Comparison of ENCODE assay signal across 18 cellular contexts in the genomic region with DNA sequence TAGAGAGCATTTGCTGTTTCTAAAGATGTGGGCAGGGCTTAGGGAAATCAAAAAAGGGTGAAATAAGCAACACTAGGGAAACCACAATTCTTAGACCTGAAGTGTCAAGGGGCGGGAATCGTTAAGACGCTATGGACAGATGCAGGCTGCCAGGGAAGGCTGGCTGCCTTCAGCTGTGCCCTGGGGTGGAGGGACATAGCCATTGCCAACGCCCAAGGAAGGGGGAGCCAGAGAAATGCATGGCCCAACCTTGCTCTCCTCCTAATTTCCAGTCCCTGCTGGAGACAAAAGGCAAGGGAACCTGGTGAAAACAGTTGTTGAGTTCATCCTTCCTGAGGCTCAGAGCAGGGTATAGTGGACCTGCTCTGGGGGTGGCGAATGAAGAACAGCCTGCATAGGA.
DNase-seq lines count a peak whose midpoint lies in the region; ATAC-seq and TF ChIP-seq lines count a peak whose summit lies in the region.
"Had no signal": no experiment of that assay in that cellular context is flagged by ENCODE, and none has a peak within 500 bp of the region (broad histone marks: within the 10 kb centered on the region; RNA-seq: fewer than 3 reads in every experiment).

No MANE protein-coding gene starts in this region.

- peaks cover 13% of the 10 kb centered on the region for H3K4me1 Mint-ChIP-seq in stimulated activated naive CD8-positive, alpha-beta T cell treated with anti-CD3 and anti-CD28 coated beads, Interleukin-15, amount 100 ng/mL, for 72 hours
- H3K4me1 Mint-ChIP-seq in endodermal cell = peaks cover 31% of the 10 kb centered on the region
- peaks cover 21% of the 10 kb centered on the region in 2 donors for H3K4me1 Mint-ChIP-seq in stimulated activated naive B cell treated with anti-CD40 and anti-IgM and Interleukin-4, amounts not matched to agents 10 μg/mL and 1 μg/mL and 100 μg/mL, for 72 hours

- H3K9me3 ChIP-seq in Karpas-422 (ENCODE audit: low read length) (no peaks in the 10 kb centered on the region), endodermal cell (ENCODE audit: control insufficient read depth, low read length) (no peaks in the 10 kb centered on the region)
- H3K9me3 ChIP-seq: A549, MG63, SJSA1 had no signal

- no peak overlapping the region for H3K27ac ChIP-seq in Karpas-422 (ENCODE audit: low read length)
- H3K27ac ChIP-seq in endodermal cell (ENCODE audit: low read depth, low read length) = no peak overlapping the region
- H3K27ac ChIP-seq: A549, SJSA1 had no signal

- no peaks in the 10 kb centered on the region for H3K79me2 ChIP-seq in Karpas-422 (ENCODE audit: low read length)

- no peak overlapping the region for H3K9ac ChIP-seq in Karpas-422 (ENCODE audit: low read length)
- no peak overlapping the region for H3K9ac ChIP-seq in endodermal cell (ENCODE audit: extremely low read depth, low read length, poor library complexity, severe bottlenecking)

- H3K4me1 ChIP-seq in Karpas-422 (ENCODE audit: low read length) (peaks cover 10% of the 10 kb centered on the region), endodermal cell (ENCODE audit: control insufficient read depth, insufficient read depth, low read length) (no peaks in the 10 kb centered on the region)
- H3K4me1 ChIP-seq: A549, SJSA1 had no signal

- no peaks in the 10 kb centered on the region for H3K9me3 Mint-ChIP-seq in stimulated activated naive CD8-positive, alpha-beta T cell treated with anti-CD3 and anti-CD28 coated beads, Interleukin-15, amount 100 ng/mL, for 72 hours
- H3K9me3 Mint-ChIP-seq in endodermal cell = no peaks in the 10 kb centered on the region
- H3K9me3 Mint-ChIP-seq in stimulated activated naive B cell treated with anti-CD40 and anti-IgM and Interleukin-4, amounts not matched to agents 10 μg/mL and 1 μg/mL and 100 μg/mL, for 72 hours = no peaks in the 10 kb centered on the region
- H3K9me3 Mint-ChIP-seq: HFFc6 had no signal

- no peaks in the 10 kb centered on the region for H3K9me2 ChIP-seq in Karpas-422 (replicated peaks; ENCODE audit: insufficient read depth, low read length)

- H3K4me2 ChIP-seq in Karpas-422 (ENCODE audit: low read depth, low read length, poor library complexity, severe bottlenecking) = no peak overlapping the region
- H3K4me2 ChIP-seq: A549 had no signal

- no peaks in the 10 kb centered on the region for H3K36me3 Mint-ChIP-seq in endodermal cell (ENCODE audit: low read depth)
- no peaks in the 10 kb centered on the region for H3K36me3 Mint-ChIP-seq in stimulated activated naive B cell treated with anti-CD40 and anti-IgM and Interleukin-4, amounts not matched to agents 10 μg/mL and 1 μg/mL and 100 μg/mL, for 72 hours
- H3K36me3 Mint-ChIP-seq: CD14-positive monocyte had no signal

- H3K4me3 Mint-ChIP-seq in stimulated activated naive CD8-positive, alpha-beta T cell treated with anti-CD3 and anti-CD28 coated beads, Interleukin-15, amount 100 ng/mL, for 72 hours = no peak overlapping the region
- H3K4me3 Mint-ChIP-seq in endodermal cell = no peak overlapping the region
- H3K4me3 Mint-ChIP-seq in stimulated activated naive B cell treated with anti-CD40 and anti-IgM and Interleukin-4, amounts not matched to agents 10 μg/mL and 1 μg/mL and 100 μg/mL, for 72 hours = no peak overlapping the region
- H3K4me3 Mint-ChIP-seq: B cell, CD14-positive monocyte, HFFc6 had no signal

- no peak overlapping the region for H3K27ac Mint-ChIP-seq in stimulated activated naive CD8-positive, alpha-beta T cell treated with anti-CD3 and anti-CD28 coated beads, Interleukin-15, amount 100 ng/mL, for 72 hours
- H3K27ac Mint-ChIP-seq in endodermal cell = no peak overlapping the region
- H3K27ac Mint-ChIP-seq in stimulated activated naive B cell treated with anti-CD40 and anti-IgM and Interleukin-4, amounts not matched to agents 10 μg/mL and 1 μg/mL and 100 μg/mL, for 72 hours = no peak overlapping the region
- H3K27ac Mint-ChIP-seq: B cell, CD14-positive monocyte, HFFc6 had no signal

- 17 to 67% methylated on average over 1 to 5 of the region's 5 CpGs for WGBS in endodermal cell (ENCODE audit: insufficient coverage in 1 of 2, insufficient read length in 1 of 2), 2 experiments

- peaks cover 6% of the 10 kb centered on the region; the same call in 1 of the 2 replicates for H4K20me1 ChIP-seq in Karpas-422 (ENCODE audit: insufficient read depth, low read depth, low read length)

- no peak for DNase-seq in stimulated activated naive CD8-positive, alpha-beta T cell treated with anti-CD3 and anti-CD28 coated beads, Interleukin-15, amount 100 ng/mL, for 72 hours
- DNase-seq in stimulated activated naive CD8-positive, alpha-beta T cell treated with anti-CD3 and anti-CD28 coated beads, Interleukin-15, Interleukin-2, amounts not matched to agents 100 U/mL and 50 U/mL, for 24 hours = no peak
- DNase-seq in Karpas-422 (peak; percentile 67), endodermal cell (peak; percentile 77), NAMALWA (ENCODE audit: low spot score) (no peak)
- no peak for DNase-seq in stimulated activated naive B cell treated with anti-CD40 and anti-IgM and Interleukin-4, amounts not matched to agents 10 μg/mL and 1 μg/mL and 100 μg/mL, for 72 hours
- DNase-seq: GF-D8, HFFc6, MG63, NCI-H1417 treated with DMSO at 0.1 percent for 48 hours, NCI-H2171 had no signal

- TF ChIP-seq CTCF in endodermal cell (conservative IDR thresholded peaks at IDR 0.05) = no peak

- no peak overlapping the region for H2AFZ ChIP-seq in Karpas-422 (ENCODE audit: low read length)

- ATAC-seq in stimulated activated naive CD8-positive, alpha-beta T cell treated with anti-CD3 and anti-CD28 coated beads, Interleukin-15, amount 100 ng/mL, for 72 hours = peak; percentile 20
- ATAC-seq in stimulated activated naive CD8-positive, alpha-beta T cell treated with anti-CD3 and anti-CD28 coated beads, Interleukin-15, Interleukin-2, amounts not matched to agents 100 U/mL and 50 U/mL, for 24 hours = no peak
- peak; percentile 29 to 32 for ATAC-seq in stimulated activated naive B cell treated with anti-CD40 and anti-IgM and Interleukin-4, amounts not matched to agents 10 μg/mL and 1 μg/mL and 100 μg/mL, for 72 hours (replicated peaks)
- no peak for ATAC-seq in HG03135 (IDR thresholded peaks at IDR 0.05; ENCODE audit: unreplicated experiment)
- ATAC-seq in HG03045 (IDR thresholded peaks at IDR 0.05; ENCODE audit: unreplicated experiment) = no peak
- ATAC-seq: Right ventricle myocardium inferior had no signal

- H3K36me3 ChIP-seq in Karpas-422 (ENCODE audit: insufficient read depth, low read length) (no peaks in the 10 kb centered on the region), endodermal cell (ENCODE audit: control insufficient read depth, insufficient read depth, low read length) (no peaks in the 10 kb centered on the region)
- H3K36me3 ChIP-seq: MG63, SJSA1 had no signal

- H3K4me3 ChIP-seq in Karpas-422 (ENCODE audit: low read length) (no peak overlapping the region), endodermal cell (ENCODE audit: low read length) (no peak overlapping the region)
- H3K4me3 ChIP-seq: A549, MG63, SJSA1 had no signal

- no peaks in the 10 kb centered on the region for H3K27me3 Mint-ChIP-seq in stimulated activated naive CD8-positive, alpha-beta T cell treated with anti-CD3 and anti-CD28 coated beads, Interleukin-15, amount 100 ng/mL, for 72 hours
- peaks cover 21% of the 10 kb centered on the region for H3K27me3 Mint-ChIP-seq in endodermal cell (ENCODE audit: insufficient read depth)
- peaks cover 42 to 65% of the 10 kb centered on the region in 2 donors for H3K27me3 Mint-ChIP-seq in stimulated activated naive B cell treated with anti-CD40 and anti-IgM and Interleukin-4, amounts not matched to agents 10 μg/mL and 1 μg/mL and 100 μg/mL, for 72 hours

- no peaks in the 10 kb centered on the region for H3K27me3 ChIP-seq in Karpas-422 (ENCODE audit: low read length)
- peaks cover 15% of the 10 kb centered on the region for H3K27me3 ChIP-seq in endodermal cell (ENCODE audit: control insufficient read depth, insufficient read depth, low read length, poor library complexity, severe bottlenecking)
- H3K27me3 ChIP-seq: MG63, SJSA1 had no signal

Comparison
In these comparisons a context has a peak if more than half of its experiments do, and no peak if none do; other contexts are left out.
1. ATAC-seq: peak in stimulated activated naive CD8-positive, alpha-beta T cell treated with anti-CD3 and anti-CD28 coated beads, Interleukin-15, amount 100 ng/mL, for 72 hours (single experiment) and stimulated activated naive B cell treated with anti-CD40 and anti-IgM and Interleukin-4, amounts not matched to agents 10 μg/mL and 1 μg/mL and 100 μg/mL, for 72 hours (2 of 2); none in stimulated activated naive CD8-positive, alpha-beta T cell treated with anti-CD3 and anti-CD28 coated beads, Interleukin-15, Interleukin-2, amounts not matched to agents 100 U/mL and 50 U/mL, for 24 hours (single experiment), HG03135 (single experiment) and HG03045 (single experiment).
2. DNase-seq: peak in Karpas-422 (single experiment) and endodermal cell (single experiment); none in stimulated activated naive CD8-positive, alpha-beta T cell treated with anti-CD3 and anti-CD28 coated beads, Interleukin-15, amount 100 ng/mL, for 72 hours (0 of 2), stimulated activated naive CD8-positive, alpha-beta T cell treated with anti-CD3 and anti-CD28 coated beads, Interleukin-15, Interleukin-2, amounts not matched to agents 100 U/mL and 50 U/mL, for 24 hours (single experiment), stimulated activated naive B cell treated with anti-CD40 and anti-IgM and Interleukin-4, amounts not matched to agents 10 μg/mL and 1 μg/mL and 100 μg/mL, for 72 hours (single experiment) and NAMALWA (single experiment).